ENCODE assay signal across 22 cellular contexts in the genomic region with DNA sequence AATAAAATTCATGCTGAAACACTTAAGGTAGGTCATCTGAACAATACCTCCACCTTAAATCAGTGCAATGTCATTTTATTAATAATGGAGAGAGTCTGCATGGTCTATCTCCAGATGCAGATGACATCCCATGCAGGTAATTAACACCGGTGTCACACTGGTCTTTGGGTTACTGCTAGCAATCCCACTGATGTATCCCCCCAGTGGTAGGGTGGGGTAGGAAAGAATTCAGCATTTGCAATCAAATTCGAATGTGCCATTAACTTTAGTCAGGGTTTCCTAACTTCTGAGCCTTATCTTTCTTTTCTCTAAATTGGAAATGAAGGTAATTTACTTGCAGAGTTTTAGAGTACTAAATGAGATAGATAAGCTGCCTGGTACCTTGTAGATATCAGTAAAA. TPM values are rescaled to one million over a fixed set of nuclear protein-coding genes. Genes with fewer than 3 reads are reported as not detected.
DNase-seq lines count a peak whose midpoint lies in the region; ATAC-seq, FAIRE-seq and TF ChIP-seq lines count a peak whose summit lies in the region.
"Had no signal": no experiment of that assay in that cellular context is flagged by ENCODE, and none has a peak within 500 bp of the region (broad histone marks: within the 10 kb centered on the region; RNA-seq: fewer than 3 reads in every experiment).

No MANE protein-coding gene starts in this region.

- POLR2A ChIA-PET in H1 (lab: Charles Lee; ENCODE audit: partially characterized antibody) = no interaction called here

- H4K91ac ChIP-seq in H1 (replicated peaks; ENCODE audit: insufficient read length, low read length) = no peak overlapping the region

- TF ChIP-seq POLR2A in H1 (IDR thresholded peaks at IDR 0.05; ENCODE audit: control extremely low read depth in 1 of 2, low read depth in 2 of 2, low read length in 2 of 2) = no peak

- H3K27ac Mint-ChIP-seq in GM23338 (no peak overlapping the region), type B pancreatic cell (no peak overlapping the region)
- H3K27ac Mint-ChIP-seq: CD4-positive, alpha-beta T cell had no signal

- H2BK5ac ChIP-seq in H1 (ENCODE audit: low read depth, low read length) = no peak overlapping the region

- no peak overlapping the region for H3K14ac ChIP-seq in H1 (ENCODE audit: insufficient read length)

- TF ChIP-seq RAD21 in H1 (IDR thresholded peaks at IDR 0.05 in 1 of 2, conservative IDR thresholded peaks at IDR 0.05 in 1 of 2; ENCODE audit: low read depth in 2 of 2, low read length in 2 of 2) = 0 out of 4 replicates have a peak, but pooled peaks of 1 of the 2 experiments have one; percentile 7

- H3K4ac ChIP-seq in H1 (replicated peaks; ENCODE audit: insufficient read length, low read depth, low read length) = no peak overlapping the region

- H2BK120ac ChIP-seq in H1 (replicated peaks; ENCODE audit: low read depth, low read length) = no peak overlapping the region

- no peak overlapping the region for H4K5ac ChIP-seq in H1 (ENCODE audit: insufficient read length, low read depth, low read length)

- CTCF ChIA-PET in H1 (lab: Charles Lee; ENCODE audit: partially characterized antibody) = interaction anchor here (0.7 to 2.1 kb wide), 5 partner anchors 10 to 19 kb away, joined by 3 to 7 read pairs (median 4); no protein-coding TSS in a partner anchor

- H4K8ac ChIP-seq in H1 (ENCODE audit: extremely low read depth, insufficient read depth, low read length) = no peak overlapping the region

- H3K9me2 ChIP-seq in GM23338 (ENCODE audit: insufficient read depth) = no peaks in the 10 kb centered on the region

- 97% methylated on average over 2 of the region's 2 CpGs; no CpG with 5 or more reads in 1 of the 2 experiments for WGBS in H1 (ENCODE audit: extremely low coverage in 1 of 2, insufficient coverage in 1 of 2, insufficient read length in 1 of 2, insufficient replicate concordance in 2 of 2, low coverage in 1 of 2, low lambda C conversion rate in 2 of 2, missing lambda C conversion rate in 1 of 2), 2 experiments

- no peaks in the 10 kb centered on the region for H3K4me1 ChIP-seq in GM23338 (ENCODE audit: insufficient read depth)
- H3K4me1 ChIP-seq in H1 (replicated peaks in 1 of 4; ENCODE audit: control insufficient read depth in 3 of 4, insufficient read depth in 4 of 4, low read length in 3 of 4) = no peaks in the 10 kb centered on the region

- H3K9me3 ChIP-seq in H1 (ENCODE audit: insufficient read depth in 2 of 2, low read depth in 1 of 2, low read length in 1 of 2) = no peaks in the 10 kb centered on the region

- H3K27me3 Mint-ChIP-seq in GM23338 (ENCODE audit: insufficient read depth, low read depth, poor library complexity) (no peaks in the 10 kb centered on the region), type B pancreatic cell (no peaks in the 10 kb centered on the region)
- H3K27me3 Mint-ChIP-seq: CD4-positive, alpha-beta T cell had no signal

- ATAC-seq in GM23338 (no peak), GM18870 (IDR thresholded peaks at IDR 0.05; ENCODE audit: unreplicated experiment) (no peak)
- ATAC-seq: HCT116, Right ventricle myocardium inferior had no signal

- H3K56ac ChIP-seq in H1 (replicated peaks; ENCODE audit: insufficient read length, low read depth, low read length) = no peak overlapping the region

- TF ChIP-seq EP300 in H1 (IDR thresholded peaks at IDR 0.05; ENCODE audit: borderline replicate concordance in 1 of 2, low read depth in 2 of 2, low read length in 2 of 2) = no peak

- H3K79me2 ChIP-seq in GM23338 (replicated peaks; ENCODE audit: insufficient read depth) = no peaks in the 10 kb centered on the region
- no peaks in the 10 kb centered on the region for H3K79me2 ChIP-seq in H1 (ENCODE audit: control insufficient read depth in 1 of 2, insufficient read depth in 2 of 2, low read length in 2 of 2)

- H3K79me1 ChIP-seq in H1 (ENCODE audit: low read depth, low read length) = no peaks in the 10 kb centered on the region

- H3K9me3 Mint-ChIP-seq in GM23338 = no peaks in the 10 kb centered on the region
- H3K9me3 Mint-ChIP-seq in type B pancreatic cell = no peaks in the 10 kb centered on the region
- H3K9me3 Mint-ChIP-seq: CD4-positive, alpha-beta T cell had no signal

- no peak overlapping the region for H2BK12ac ChIP-seq in H1 (ENCODE audit: low read depth, low read length)

- TF ChIP-seq CTCF in GM23338 (conservative IDR thresholded peaks at IDR 0.05; ENCODE audit: low read depth in 2 of 2) = peak; percentile 18 to 28; a peak in 3 of 4 replicates
- TF ChIP-seq CTCF in H1 (IDR thresholded peaks at IDR 0.05; ENCODE audit: control extremely low read depth in 1 of 3, insufficient read depth in 1 of 3, low read depth in 1 of 3, low read length in 3 of 3) = peak in 1 of 3 experiments; percentile 20; a peak in 1 of 4 replicates
- TF ChIP-seq CTCF in type B pancreatic cell (conservative IDR thresholded peaks at IDR 0.05) = peak; percentile 47

- H3K4me3 ChIP-seq in GM23338 (no peak overlapping the region), H1 (ENCODE audit: extremely low read depth in 1 of 4, insufficient read depth in 2 of 4, low read depth in 3 of 4, low read length in 4 of 4) (no peak overlapping the region)

- peaks cover 41% of the 10 kb centered on the region for H3K36me3 ChIP-seq in GM23338 (ENCODE audit: insufficient read depth)
- H3K36me3 ChIP-seq in H1 (ENCODE audit: control insufficient read depth in 2 of 4, insufficient read depth in 4 of 4, low read length in 3 of 4) = peaks cover 7 to 48% (median 22%) of the 10 kb centered on the region in 4 experiments

- peaks cover 41% of the 10 kb centered on the region for H3K36me3 Mint-ChIP-seq in GM23338 (ENCODE audit: low read depth)
- H3K36me3 Mint-ChIP-seq in type B pancreatic cell = peaks cover 4% of the 10 kb centered on the region

- no peak overlapping the region for H2BK15ac ChIP-seq in H1 (ENCODE audit: low read length)

- no peak overlapping the region for H3K23ac ChIP-seq in H1 (ENCODE audit: insufficient read length)

- H2BK20ac ChIP-seq in H1 (ENCODE audit: low read length) = no peak overlapping the region

- DNase-seq in GM23338 (ENCODE audit: low spot score) = peak; percentile 12
- DNase-seq in NAMALWA (ENCODE audit: low spot score) = peak; percentile 3
- no peak for DNase-seq in H1 (ENCODE audit: low read depth in 1 of 2, low spot score in 2 of 2)
- no peak for DNase-seq in type B pancreatic cell (ENCODE audit: extremely low spot score, unreplicated experiment)
- no peak for DNase-seq in NCI-H2107 treated with DMSO at 0.1 percent for 48 hours (lab: John Stamatoyannopoulos, UW; ENCODE audit: unreplicated experiment)
- DNase-seq in activated CD4-positive, alpha-beta T cell treated with anti-CD3 and anti-CD28 coated beads, Interleukin-2, amount 50 U/mL, for 1 hour = no peak
- DNase-seq: CD4-positive, alpha-beta T cell; DMS153; EL; IMR-90; NCI-H1092; NCI-H1436 treated with DMSO at 0.1 percent for 48 hours; NCI-H2029; NCI-H2171; NCI-H446; NCI-H526 treated with DMSO at 0.1 percent for 48 hours had no signal

- H3K4me2 ChIP-seq in GM23338 (no peak overlapping the region), H1 (ENCODE audit: insufficient read depth in 1 of 2, low read depth in 2 of 2, low read length in 2 of 2) (no peak overlapping the region)

- no peak overlapping the region for H3K18ac ChIP-seq in H1 (ENCODE audit: extremely low read depth, low read length)

- H3K27ac ChIP-seq in GM23338 (ENCODE audit: low read depth) (no peak overlapping the region), H1 (ENCODE audit: low read depth, low read length) (no peak overlapping the region)

- H3K23me2 ChIP-seq in H1 (ENCODE audit: low read depth, low read length) = no peaks in the 10 kb centered on the region

- H3K9ac ChIP-seq in H1 (replicated peaks in 1 of 4; ENCODE audit: extremely low read depth in 1 of 4, low read depth in 3 of 4, low read length in 3 of 4) = no peak overlapping the region

- H3F3A ChIP-seq in GM23338 (replicated peaks; ENCODE audit: low read depth) = no peaks in the 10 kb centered on the region

- H3K27me3 ChIP-seq in GM23338 (ENCODE audit: insufficient read depth) = no peaks in the 10 kb centered on the region
- H3K27me3 ChIP-seq in H1 (replicated peaks in 1 of 4; ENCODE audit: control insufficient read depth in 3 of 4, extremely low read depth in 1 of 4, insufficient read depth in 3 of 4, low read length in 3 of 4) = no peaks in the 10 kb centered on the region

- H4K20me1 ChIP-seq in GM23338 (replicated peaks; ENCODE audit: insufficient read depth) = peaks cover 4% of the 10 kb centered on the region; the same call in 1 of the 2 replicates
- H4K20me1 ChIP-seq in H1 (replicated peaks in 1 of 2; ENCODE audit: control insufficient read depth in 1 of 2, insufficient read depth in 2 of 2, low read length in 2 of 2) = no peaks in the 10 kb centered on the region

- no peak overlapping the region for H3K4me3 Mint-ChIP-seq in GM23338
- no peak overlapping the region for H3K4me3 Mint-ChIP-seq in type B pancreatic cell
- H3K4me3 Mint-ChIP-seq: CD4-positive, alpha-beta T cell had no signal

- H2AFZ ChIP-seq in GM23338 = no peak overlapping the region
- H2AFZ ChIP-seq in H1 (ENCODE audit: low read length) = no peak overlapping the region

- H2AK5ac ChIP-seq in H1 (ENCODE audit: low read depth, low read length) = no peak overlapping the region

- H3K4me1 Mint-ChIP-seq in GM23338 (no peaks in the 10 kb centered on the region), type B pancreatic cell (ENCODE audit: unreplicated experiment) (no peaks in the 10 kb centered on the region)

- peak; percentile 58 for FAIRE-seq in H1 (lab: Jason Lieb, UNC)
- FAIRE-seq: GM12891, GM18507, RCC 7860 had no signal

RNA-seq across cellular contexts. Expression of gene KIF15, which starts 44.4 kb away (rescaled TPM):
- total RNA-seq in GM23338 (2014; rRNA removed; shearing (Covaris generic)) = 21.2 and 26.2 TPM in 2 replicates
- polyA plus RNA-seq in GM23338 (2016; fragmentation: Nextera tagmentation; extraction: Ambion mirVana) = 21.8 and 25.8 TPM in 2 replicates
- total RNA-seq in H1 (2021; fragmentation: NEBNext Ultra II Directional; extraction: Animal tissue kit (Norgen Biotek cat#: 25700)) = 25.5 and 26.4 TPM in 2 replicates
- 2.3 and 4.2 TPM in 2 replicates for polyA plus RNA-seq in H1 (2011; rRNA removed)
- polyA plus RNA-seq in H1 (2011; cell fraction: cytosol; rRNA removed) = 9.3 TPM
- 4.4 TPM for polyA plus RNA-seq in H1 (2011; cell fraction: nucleus; rRNA removed)
- 12.0 to 22.5 TPM (median 15.1 TPM) in 4 replicates for polyA plus RNA-seq in H1 (2012, experiment 1 of 2)
- 1.2 TPM for polyA plus RNA-seq in H1 (2012, experiment 2 of 2)
- polyA plus RNA-seq in H1 (2013, experiment 1 of 2) = 35.7 TPM
- 32.7 TPM for polyA plus RNA-seq in H1 (2013, experiment 2 of 2)
- 14.8 and 17.0 TPM in 2 replicates for polyA minus RNA-seq in H1 (2011; rRNA and poly(A)+ RNA removed)
- polyA minus RNA-seq in H1 (2011; cell fraction: cytosol; rRNA and poly(A)+ RNA removed) = 8.8 TPM
- polyA minus RNA-seq in H1 (2011; cell fraction: nucleus; rRNA and poly(A)+ RNA removed) = 18.6 TPM
- 5.7 and 24.8 TPM in 2 replicates for total RNA-seq in type B pancreatic cell (ENCODE audit: low replicate concordance)

RNA-seq across cellular contexts. Expression of gene KIAA1143, which starts 44.5 kb away (rescaled TPM):
- 48.1 and 49.2 TPM in 2 replicates for total RNA-seq in GM23338 (2014; rRNA removed; shearing (Covaris generic))
- polyA plus RNA-seq in GM23338 (2016; fragmentation: Nextera tagmentation; extraction: Ambion mirVana) (63.9 and 75.4 TPM in 2 replicates), H1 (2011; rRNA removed) (10.9 and 16.2 TPM in 2 replicates)
- 65.1 and 67.2 TPM in 2 replicates for total RNA-seq in H1 (2021; fragmentation: NEBNext Ultra II Directional; extraction: Animal tissue kit (Norgen Biotek cat#: 25700))
- polyA plus RNA-seq in H1 (2011; cell fraction: cytosol; rRNA removed) = 14.9 TPM
- 21.0 TPM for polyA plus RNA-seq in H1 (2011; cell fraction: nucleus; rRNA removed)
- polyA plus RNA-seq in H1 (2012, experiment 1 of 2) = 16.6 to 32.4 TPM (median 20.1 TPM) in 4 replicates
- polyA plus RNA-seq in H1 (2012, experiment 2 of 2) = 5.5 TPM
- 56.8 TPM for polyA plus RNA-seq in H1 (2013, experiment 1 of 2)
- polyA plus RNA-seq in H1 (2013, experiment 2 of 2) = 46.6 TPM
- 36.3 and 45.4 TPM in 2 replicates for polyA minus RNA-seq in H1 (2011; rRNA and poly(A)+ RNA removed)
- 19.1 TPM for polyA minus RNA-seq in H1 (2011; cell fraction: cytosol; rRNA and poly(A)+ RNA removed)
- polyA minus RNA-seq in H1 (2011; cell fraction: nucleus; rRNA and poly(A)+ RNA removed) = 76.1 TPM
- 28.0 and 32.4 TPM in 2 replicates for total RNA-seq in type B pancreatic cell (ENCODE audit: low replicate concordance)

RNA-seq across cellular contexts. Expression of gene TMEM42, which starts 55.8 kb away (rescaled TPM):
- 7.4 and 9.0 TPM in 2 replicates for total RNA-seq in GM23338 (2014; rRNA removed; shearing (Covaris generic))
- 13.3 and 14.3 TPM in 2 replicates for polyA plus RNA-seq in GM23338 (2016; fragmentation: Nextera tagmentation; extraction: Ambion mirVana)
- 10.8 and 11.2 TPM in 2 replicates for total RNA-seq in H1 (2021; fragmentation: NEBNext Ultra II Directional; extraction: Animal tissue kit (Norgen Biotek cat#: 25700))
- 41.4 and 42.6 TPM in 2 replicates for polyA plus RNA-seq in H1 (2011; rRNA removed)
- polyA plus RNA-seq in H1 (2011; cell fraction: cytosol; rRNA removed) = 33.0 TPM
- 44.2 TPM for polyA plus RNA-seq in H1 (2011; cell fraction: nucleus; rRNA removed)
- polyA plus RNA-seq in H1 (2012, experiment 1 of 2) = 13.6 to 17.7 TPM (median 15.8 TPM) in 4 replicates
- polyA plus RNA-seq in H1 (2012, experiment 2 of 2) = 18.5 TPM
- polyA plus RNA-seq in H1 (2013, experiment 1 of 2) = 13.1 TPM
- 13.7 TPM for polyA plus RNA-seq in H1 (2013, experiment 2 of 2)
- 16.3 and 17.1 TPM in 2 replicates for polyA minus RNA-seq in H1 (2011; rRNA and poly(A)+ RNA removed)
- polyA minus RNA-seq in H1 (2011; cell fraction: cytosol; rRNA and poly(A)+ RNA removed) = 9.3 TPM
- polyA minus RNA-seq in H1 (2011; cell fraction: nucleus; rRNA and poly(A)+ RNA removed) = 11.0 TPM
- 10.3 and 16.1 TPM in 2 replicates for total RNA-seq in type B pancreatic cell (ENCODE audit: low replicate concordance)

Comparison
In these comparisons a context has a peak if more than half of its experiments do, and no peak if none do; other contexts are left out.
1. DNase-seq: peak in GM23338 (single experiment) and NAMALWA (single experiment); none in H1 (0 of 2), type B pancreatic cell (single experiment), NCI-H2107 treated with DMSO at 0.1 percent for 48 hours (single experiment) and activated CD4-positive, alpha-beta T cell treated with anti-CD3 and anti-CD28 coated beads, Interleukin-2, amount 50 U/mL, for 1 hour (single experiment).